ENCODE assay signal across 9 cellular contexts in the genomic region with DNA sequence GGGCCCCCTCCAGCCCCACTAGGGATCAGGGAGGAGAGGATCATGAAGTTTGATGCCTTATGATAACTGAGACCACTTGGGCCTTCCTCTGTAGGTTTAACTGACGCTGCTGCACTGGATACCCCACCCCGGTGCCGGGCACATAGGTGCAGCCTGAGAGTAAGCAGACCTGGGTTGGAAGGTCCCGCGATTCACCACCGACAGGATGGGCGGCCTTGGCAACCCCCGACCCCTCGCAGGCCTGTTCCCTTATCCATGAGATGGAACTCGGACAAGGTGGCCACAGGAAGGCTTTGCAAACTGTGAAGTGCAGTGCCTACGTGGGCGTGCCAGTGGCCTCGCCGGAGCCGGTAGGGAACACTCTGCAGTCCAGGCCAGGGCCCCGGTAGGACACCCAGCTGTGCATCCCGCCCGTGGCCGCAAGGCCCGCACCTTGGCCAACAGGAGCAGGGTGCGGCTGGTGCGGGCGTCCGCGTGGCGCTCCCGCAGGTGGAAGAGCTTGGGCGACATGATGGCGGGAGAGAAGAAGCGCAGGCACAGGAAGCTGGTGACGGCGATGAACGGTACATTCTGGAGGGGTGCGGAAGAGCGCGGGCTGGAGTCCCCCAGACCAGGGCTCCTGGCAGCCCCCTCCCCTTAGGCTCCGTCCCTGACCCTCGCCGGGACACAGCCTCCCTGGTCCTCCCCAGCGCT. TPM values are rescaled to one million over a fixed set of nuclear protein-coding genes. Genes with fewer than 3 reads are reported as not detected.
A peak's percentile ranks its signal among the peaks of the same experiment; 100 is the strongest.
DNase-seq lines count a peak whose midpoint lies in the region; ATAC-seq and TF ChIP-seq lines count a peak whose summit lies in the region.
"Not testable (repeated sequence)": the region's sequence is repeated elsewhere in the genome, so short reads cannot be mapped to it uniquely, and the experiment has no call there.
"Had no signal": no experiment of that assay in that cellular context is flagged by ENCODE, and none has a peak within 500 bp of the region (broad histone marks: within the 10 kb centered on the region; RNA-seq: fewer than 3 reads in every experiment).

No MANE protein-coding gene starts in this region.

- not testable (repeated sequence) for H3K9me3 ChIP-seq in breast epithelium, psoas muscle

- H3K27me3 Mint-ChIP-seq in activated B cell treated with CpG ODN at 0.5 μM for 24 hours; immature natural killer cell (ENCODE audit: low read depth in 3 of 3): not testable (repeated sequence)

- peak overlapping the region in 1 of 2 donors; percentile 71 for H3K27ac ChIP-seq in breast epithelium
- not testable (repeated sequence) for H3K27ac ChIP-seq in psoas muscle

- DNase-seq in H7; activated B cell treated with CpG ODN at 0.5 μM for 24 hours; breast epithelium (ENCODE audit: low spot score in 2 of 2); immature natural killer cell: not testable (repeated sequence)
- peak in 1 of 2 donors; percentile 46 for DNase-seq in psoas muscle

- TF ChIP-seq CTCF in activated B cell treated with CpG ODN at 0.5 μM for 24 hours (IDR thresholded peaks at IDR 0.05); breast epithelium (IDR thresholded peaks at IDR 0.05); psoas muscle (IDR thresholded peaks at IDR 0.05): not testable (repeated sequence)

- H3K4me3 Mint-ChIP-seq in activated B cell treated with CpG ODN at 0.5 μM for 24 hours = peak overlapping the region; percentile 64
- H3K4me3 Mint-ChIP-seq in immature natural killer cell = peak overlapping the region; percentile 42 to 68 (median 58)

- intact Hi-C loops in activated B cell treated with CpG ODN at 0.5 μM for 24 hours (cut with micrococcal nuclease) = loop anchor here (10.0 kb wide), 1 partner anchor 535 kb away; a partner anchor contains a TSS
- intact Hi-C loops in breast epithelium (cut with DNase I; ENCODE audit: low total_unique reads) = not testable (repeated sequence)
- intact Hi-C loops in psoas muscle (cut with DNase I) = loop anchor here in 1 of 2 donors (5.0 kb wide), 1 partner anchor 42 kb away; a partner anchor contains a TSS

- not testable (repeated sequence) for H3K36me3 ChIP-seq in H7 (replicated peaks; ENCODE audit: control insufficient read depth, insufficient read depth, low read length); breast epithelium; psoas muscle (ENCODE audit: insufficient read depth in 1 of 2, low read depth in 1 of 2)

- H3K27ac Mint-ChIP-seq in activated B cell treated with CpG ODN at 0.5 μM for 24 hours (peak overlapping the region; percentile 74), immature natural killer cell (peak overlapping the region in 4 of 6 donors; percentile 59 to 80 (median 67))

- H3K4me1 Mint-ChIP-seq in activated B cell treated with CpG ODN at 0.5 μM for 24 hours = peaks cover 21% of the 10 kb centered on the region
- peaks cover 20 to 25% of the 10 kb centered on the region in 2 donors for H3K4me1 Mint-ChIP-seq in immature natural killer cell

- CTCF ChIA-PET in activated B cell treated with CpG ODN at 0.5 μM for 24 hours (lab: Charles Lee) = not testable (repeated sequence)

- TF ChIP-seq POLR2A in breast epithelium (IDR thresholded peaks at IDR 0.05) = not testable (repeated sequence)

- ATAC-seq in GM18519 (IDR thresholded peaks at IDR 0.05; ENCODE audit: low FRiP score, unreplicated experiment) (peak; percentile 3), HG03520 (IDR thresholded peaks at IDR 0.05; ENCODE audit: unreplicated experiment) (peak; percentile 3), activated B cell treated with CpG ODN at 0.5 μM for 24 hours (ENCODE audit: low read depth) (peak; percentile 6)
- not testable (repeated sequence) for ATAC-seq in psoas muscle

- not testable (repeated sequence) for H3K9me3 Mint-ChIP-seq in activated B cell treated with CpG ODN at 0.5 μM for 24 hours, immature natural killer cell

- POLR2A ChIA-PET in activated B cell treated with CpG ODN at 0.5 μM for 24 hours (lab: Charles Lee) = interaction anchor here (0.9 kb wide), 1 partner anchor 84 kb away, joined by 3 read pairs; no protein-coding TSS in a partner anchor

- H3K27me3 ChIP-seq in H7 (ENCODE audit: control insufficient read depth, insufficient read depth, low read length); breast epithelium; psoas muscle (ENCODE audit: insufficient read depth in 3 of 3, low read length in 2 of 3): not testable (repeated sequence)

- H3K4me1 ChIP-seq in breast epithelium, psoas muscle: not testable (repeated sequence)

- H3K4me3 ChIP-seq in H7 (ENCODE audit: insufficient read depth, low read depth, low read length) = peak overlapping the region; percentile 25
- H3K4me3 ChIP-seq in breast epithelium = peak overlapping the region; percentile 22 to 58 (median 48)
- H3K4me3 ChIP-seq in psoas muscle = peak overlapping the region; percentile 34

- WGBS in psoas muscle, 3 donors = 18 to 44% (median 26%) methylated on average over 4 to 15 of the region's 40 CpGs

- not testable (repeated sequence) for H3K36me3 Mint-ChIP-seq in activated B cell treated with CpG ODN at 0.5 μM for 24 hours (ENCODE audit: low read depth); immature natural killer cell

RNA-seq across cellular contexts. Expression of a gene that starts 4.6 kb away (rescaled TPM):
- total RNA-seq in H7 (2014; rRNA removed; shearing (Covaris generic)) = 43.0 and 63.8 TPM in 2 replicates
- 198 and 210 TPM in 2 replicates for total RNA-seq in activated B cell treated with CpG ODN at 0.5 μM for 24 hours
- 100 to 1,000 TPM in 2 of 3 donors, 10 to 100 TPM in 1; 90.8 to 110 (median 102) TPM for total RNA-seq in breast epithelium
- polyA plus RNA-seq in immature natural killer cell = 100 to 1,000 TPM; 237 to 306 (median 285) TPM
- 10 to 100 TPM; 33.4 to 45.1 (median 38.7) TPM for total RNA-seq in psoas muscle
- 10 to 100 TPM; 35.5 to 66.7 (median 53.0) TPM for polyA plus RNA-seq in psoas muscle

RNA-seq across cellular contexts. Expression of a gene that starts 25.4 kb away (rescaled TPM):
- 2.7 and 4.5 TPM in 2 replicates for total RNA-seq in H7 (2014; rRNA removed; shearing (Covaris generic))
- total RNA-seq in activated B cell treated with CpG ODN at 0.5 μM for 24 hours = 1.1 and 1.2 TPM in 2 replicates
- total RNA-seq in breast epithelium = under 1 TPM; 0.64 to 0.73 (median 0.66) TPM
- polyA plus RNA-seq in immature natural killer cell = not detected
- total RNA-seq in psoas muscle = 100 to 1,000 TPM; 214 to 449 (median 298) TPM
- polyA plus RNA-seq in psoas muscle = 1,000 to 10,000 TPM in 1 of 3 donors, 100 to 1,000 TPM in 2; 285 to 1,581 (median 569) TPM

RNA-seq across cellular contexts. Expression of a gene that starts 42.2 kb away (rescaled TPM):
- not detected in 2 replicates for total RNA-seq in H7 (2014; rRNA removed; shearing (Covaris generic))
- total RNA-seq in activated B cell treated with CpG ODN at 0.5 μM for 24 hours (not detected in 2 replicates), breast epithelium (not detected), psoas muscle (not detected)
- polyA plus RNA-seq in immature natural killer cell (under 1 TPM in 1 of 3 donors, not detected in 2; 0.22 TPM), psoas muscle (not detected)
- total RNA-seq: kidney, M059J had no signal

RNA-seq across cellular contexts. Expression of a gene that starts 42.4 kb away (rescaled TPM):
- 16.9 and 17.0 TPM in 2 replicates for total RNA-seq in H7 (2014; rRNA removed; shearing (Covaris generic))
- total RNA-seq in activated B cell treated with CpG ODN at 0.5 μM for 24 hours (53.0 and 69.7 TPM in 2 replicates), breast epithelium (10 to 100 TPM; 22.4 to 44.8 (median 31.1) TPM), psoas muscle (10 to 100 TPM in 3 of 4 donors, 1 to 10 TPM in 1; 7.7 to 13.1 (median 10.4) TPM)
- polyA plus RNA-seq in immature natural killer cell (10 to 100 TPM in 1 of 3 donors, 1 to 10 TPM in 2; 5.1 to 23.3 (median 7.2) TPM), psoas muscle (1 to 10 TPM; 7.1 to 9.6 (median 7.1) TPM)

Comparison
In these comparisons a context has a peak if more than half of its experiments do, and no peak if none do; other contexts are left out.
1. RNA of a gene that starts 25.4 kb away (total RNA-seq): 214 to 449 TPM in psoas muscle; 2.7 to 4.5 TPM in H7, 1.1 to 1.2 TPM in activated B cell treated with CpG ODN at 0.5 μM for 24 hours and 0.64 to 0.73 TPM in breast epithelium; every median in the first group is over 10 times any median in the second.
2. Peak in every context shown above with its lines, with median percentiles within 50 percentile points of each other: H3K4me3 ChIP-seq.